ENCODE assay signal across 21 cellular contexts in genomic region chr4:161498155-161498554, GRCh38.
DNase-seq lines count a peak whose midpoint lies in the region; ATAC-seq, FAIRE-seq and TF ChIP-seq lines count a peak whose summit lies in the region.
"Had no signal": no experiment of that assay in that cellular context is flagged by ENCODE, and none has a peak within 500 bp of the region (broad histone marks: within the 10 kb centered on the region; RNA-seq: fewer than 3 reads in every experiment).

No MANE protein-coding gene starts in this region.

- no peak for TF ChIP-seq EP300 in H1 (IDR thresholded peaks at IDR 0.05; ENCODE audit: borderline replicate concordance in 1 of 2, low read depth in 2 of 2, low read length in 2 of 2)

- H3K27ac ChIP-seq in H1 (ENCODE audit: low read depth, low read length) (no peak overlapping the region), smooth muscle cell (ENCODE audit: low read depth) (no peak overlapping the region), uterus (no peak overlapping the region), gastrocnemius medialis (no peak overlapping the region)
- H3K27ac ChIP-seq: 22Rv1, BLaER1, C4-2B had no signal

- no peaks in the 10 kb centered on the region for H3K23me2 ChIP-seq in H1 (ENCODE audit: low read depth, low read length)

- H3K27me3 ChIP-seq in H1 (replicated peaks in 1 of 4; ENCODE audit: control insufficient read depth in 3 of 4, extremely low read depth in 1 of 4, insufficient read depth in 3 of 4, low read length in 3 of 4) (no peaks in the 10 kb centered on the region), neuron (ENCODE audit: insufficient read depth, low read length) (no peaks in the 10 kb centered on the region), smooth muscle cell (ENCODE audit: low read depth) (no peaks in the 10 kb centered on the region), uterus (no peaks in the 10 kb centered on the region), gastrocnemius medialis (no peaks in the 10 kb centered on the region)
- H3K27me3 ChIP-seq: BLaER1 had no signal

- no peak overlapping the region for H2BK20ac ChIP-seq in H1 (ENCODE audit: low read length)

- H3K23ac ChIP-seq in H1 (ENCODE audit: insufficient read length): no peak overlapping the region

- H3K9ac ChIP-seq in H1 (replicated peaks in 1 of 4; ENCODE audit: extremely low read depth in 1 of 4, low read depth in 3 of 4, low read length in 3 of 4) (no peak overlapping the region), smooth muscle cell (ENCODE audit: low read depth) (no peak overlapping the region)
- H3K9ac ChIP-seq: BLaER1 had no signal

- H2BK120ac ChIP-seq in H1 (replicated peaks; ENCODE audit: low read depth, low read length): no peak overlapping the region

- no peak overlapping the region for H4K8ac ChIP-seq in H1 (ENCODE audit: extremely low read depth, insufficient read depth, low read length)

- no peak overlapping the region for H2BK5ac ChIP-seq in H1 (ENCODE audit: low read depth, low read length)

- H2BK12ac ChIP-seq in H1 (ENCODE audit: low read depth, low read length): no peak overlapping the region

- TF ChIP-seq RAD21 in H1 (IDR thresholded peaks at IDR 0.05 in 1 of 2, conservative IDR thresholded peaks at IDR 0.05 in 1 of 2; ENCODE audit: low read depth in 2 of 2, low read length in 2 of 2): no peak

- H3K14ac ChIP-seq in H1 (ENCODE audit: insufficient read length): no peak overlapping the region

- no peaks in the 10 kb centered on the region for H3K9me3 ChIP-seq in H1 (ENCODE audit: insufficient read depth in 2 of 2, low read depth in 1 of 2, low read length in 1 of 2)
- no peaks in the 10 kb centered on the region for H3K9me3 ChIP-seq in neuron (ENCODE audit: low read length)
- no peaks in the 10 kb centered on the region for H3K9me3 ChIP-seq in smooth muscle cell (replicated peaks; ENCODE audit: low read depth)
- H3K9me3 ChIP-seq in uterus: no peaks in the 10 kb centered on the region
- H3K9me3 ChIP-seq in gastrocnemius medialis: no peaks in the 10 kb centered on the region
- H3K9me3 ChIP-seq: BLaER1, HAP-1 had no signal

- POLR2A ChIA-PET in H1 (lab: Charles Lee; ENCODE audit: partially characterized antibody): no interaction called here

- H3K18ac ChIP-seq in H1 (ENCODE audit: extremely low read depth, low read length): no peak overlapping the region

- H3K4me2 ChIP-seq in H1 (ENCODE audit: insufficient read depth in 1 of 2, low read depth in 2 of 2, low read length in 2 of 2) (no peak overlapping the region), smooth muscle cell (peak overlapping the region; percentile 13)
- H3K4me2 ChIP-seq: BLaER1, GM23338 had no signal

- H3K4me1 ChIP-seq in H1 (replicated peaks in 1 of 4; ENCODE audit: control insufficient read depth in 3 of 4, insufficient read depth in 4 of 4, low read length in 3 of 4) (no peaks in the 10 kb centered on the region), neuron (ENCODE audit: insufficient read depth, low read length) (no peaks in the 10 kb centered on the region), smooth muscle cell (ENCODE audit: low read depth) (no peaks in the 10 kb centered on the region), uterus (no peaks in the 10 kb centered on the region), gastrocnemius medialis (no peaks in the 10 kb centered on the region)
- H3K4me1 ChIP-seq: BLaER1 had no signal

- H3K36me3 ChIP-seq in H1 (ENCODE audit: control insufficient read depth in 2 of 4, insufficient read depth in 4 of 4, low read length in 3 of 4): no peaks in the 10 kb centered on the region
- no peaks in the 10 kb centered on the region for H3K36me3 ChIP-seq in neuron (ENCODE audit: insufficient read depth, low read length)
- H3K36me3 ChIP-seq in smooth muscle cell (ENCODE audit: low read depth): no peaks in the 10 kb centered on the region
- H3K36me3 ChIP-seq in uterus: no peaks in the 10 kb centered on the region
- no peaks in the 10 kb centered on the region for H3K36me3 ChIP-seq in gastrocnemius medialis
- H3K36me3 ChIP-seq: BLaER1, HAP-1 had no signal

- TF ChIP-seq POLR2A in H1 (IDR thresholded peaks at IDR 0.05; ENCODE audit: control extremely low read depth in 1 of 2, low read depth in 2 of 2, low read length in 2 of 2) (no peak), uterus (IDR thresholded peaks at IDR 0.05) (no peak), gastrocnemius medialis (IDR thresholded peaks at IDR 0.05) (no peak)

- no peak overlapping the region for H4K5ac ChIP-seq in H1 (ENCODE audit: insufficient read length, low read depth, low read length)

- H2AK5ac ChIP-seq in H1 (ENCODE audit: low read depth, low read length): no peak overlapping the region

- H3K4ac ChIP-seq in H1 (replicated peaks; ENCODE audit: insufficient read length, low read depth, low read length): no peak overlapping the region

- intact Hi-C loops in uterus (cut with DNase I; ENCODE audit: low total_unique reads): no loop called here
- intact Hi-C loops in gastrocnemius medialis (cut with DNase I; ENCODE audit: low total_unique reads): no loop called here

- FAIRE-seq in D721Med (lab: Jason Lieb, UNC) (peak; percentile 51), H1 (lab: Jason Lieb, UNC) (no peak)
- FAIRE-seq: GM12891, GM18507, H54 had no signal

- DNase-seq in D721Med (ENCODE audit: insufficient read length, low spot score) (no peak), H1 (ENCODE audit: low read depth in 1 of 2, low spot score in 2 of 2) (no peak), smooth muscle cell (lab: John Stamatoyannopoulos, UW; ENCODE audit: unreplicated experiment) (no peak), uterus (no peak), gastrocnemius medialis (no peak)
- no peak for DNase-seq in activated naive CD4-positive, alpha-beta T cell treated with Interleukin-2 at 50 U/mL for 16 hours
- DNase-seq: CD4-positive, CD25-positive, alpha-beta regulatory T cell; CD8-positive, alpha-beta T cell; DMS53; DMS79 treated with DMSO at 0.1 percent for 48 hours; GF-D8; HFFc6 had no signal

- CTCF ChIA-PET in H1 (lab: Charles Lee; ENCODE audit: partially characterized antibody): no interaction called here

- no peaks in the 10 kb centered on the region for H3F3A ChIP-seq in smooth muscle cell (ENCODE audit: low read depth)

- H3K4me3 ChIP-seq in H1 (ENCODE audit: extremely low read depth in 1 of 4, insufficient read depth in 2 of 4, low read depth in 3 of 4, low read length in 4 of 4) (no peak overlapping the region), neuron (ENCODE audit: low read length) (no peak overlapping the region), smooth muscle cell (no peak overlapping the region), uterus (no peak overlapping the region), gastrocnemius medialis (no peak overlapping the region)
- H3K4me3 ChIP-seq: BLaER1, GM23338, HAP-1 had no signal

- H3K56ac ChIP-seq in H1 (replicated peaks; ENCODE audit: insufficient read length, low read depth, low read length): no peak overlapping the region

- no peaks in the 10 kb centered on the region for H3K79me1 ChIP-seq in H1 (ENCODE audit: low read depth, low read length)

- H2BK15ac ChIP-seq in H1 (ENCODE audit: low read length): no peak overlapping the region

- no peaks in the 10 kb centered on the region for H3K79me2 ChIP-seq in H1 (ENCODE audit: control insufficient read depth in 1 of 2, insufficient read depth in 2 of 2, low read length in 2 of 2)
- no peaks in the 10 kb centered on the region for H3K79me2 ChIP-seq in smooth muscle cell (ENCODE audit: low read depth)

- H4K20me1 ChIP-seq in H1 (replicated peaks in 1 of 2; ENCODE audit: control insufficient read depth in 1 of 2, insufficient read depth in 2 of 2, low read length in 2 of 2) (no peaks in the 10 kb centered on the region), smooth muscle cell (ENCODE audit: low read depth) (no peaks in the 10 kb centered on the region)
- H4K20me1 ChIP-seq: BLaER1 had no signal

- H2AFZ ChIP-seq in H1 (ENCODE audit: low read length) (peak overlapping the region; percentile 13; the same call in 1 of the 2 replicates), neuron (ENCODE audit: low read depth, low read length) (peak overlapping the region; percentile 16), smooth muscle cell (ENCODE audit: low read depth) (peak overlapping the region; percentile 62)
- H2AFZ ChIP-seq: GM23338 had no signal

- ATAC-seq in gastrocnemius medialis: no peak
- ATAC-seq: CD8-positive, alpha-beta T cell; GM23338 had no signal

- H4K91ac ChIP-seq in H1 (replicated peaks; ENCODE audit: insufficient read length, low read length): no peak overlapping the region

- TF ChIP-seq CTCF in D721Med (IDR thresholded peaks at IDR 0.05; ENCODE audit: insufficient read depth, missing control alignments): no peak
- TF ChIP-seq CTCF in H1 (IDR thresholded peaks at IDR 0.05; ENCODE audit: control extremely low read depth in 1 of 3, insufficient read depth in 1 of 3, low read depth in 1 of 3, low read length in 3 of 3): no peak
- TF ChIP-seq CTCF in smooth muscle cell (IDR thresholded peaks at IDR 0.05; ENCODE audit: borderline replicate concordance, insufficient read depth, poor library complexity, severe bottlenecking): no peak
- TF ChIP-seq CTCF in uterus (IDR thresholded peaks at IDR 0.05): no peak
- TF ChIP-seq CTCF in gastrocnemius medialis (IDR thresholded peaks at IDR 0.05 in 4 of 5, conservative IDR thresholded peaks at IDR 0.05 in 1 of 5): no peak

- in situ Hi-C loops in gastrocnemius medialis (cut with MboI; ENCODE audit: low sequenced_read_pairs in 4 of 4): no loop called here

TF ChIP-seq in H1, 55 proteins besides CTCF, POLR2A, EP300 and RAD21:
- TF ChIP-seq RNF2 (IDR thresholded peaks at IDR 0.05; ENCODE audit: borderline replicate concordance, low read depth, low read length, missing control alignments, poor library complexity, severe bottlenecking) (no peak), HDAC6 (IDR thresholded peaks at IDR 0.05; ENCODE audit: low read depth, low read length) (no peak), TEAD4 (IDR thresholded peaks at IDR 0.05; ENCODE audit: low read depth, low read length) (no peak), SAP30 (IDR thresholded peaks at IDR 0.05; ENCODE audit: insufficient read depth, insufficient replicate concordance, low read length) (no peak)
